Comparison of ENCODE assay signal across 11 cellular contexts in genomic region chr15:81296218-81296617, GRCh38. TPM values are rescaled to one million over a fixed set of nuclear protein-coding genes. Genes with fewer than 3 reads are reported as not detected.
DNase-seq lines count a peak whose midpoint lies in the region; ATAC-seq, FAIRE-seq and TF ChIP-seq lines count a peak whose summit lies in the region.
"Had no signal": no experiment of that assay in that cellular context is flagged by ENCODE, and none has a peak within 500 bp of the region (broad histone marks: within the 10 kb centered on the region; RNA-seq: fewer than 3 reads in every experiment).

No MANE protein-coding gene starts in this region.

- no TSS peak for BruUV-seq in OCI-LY7 (replicated peaks; lab: Mats Ljungman, UMichigan)

- no peaks in the 10 kb centered on the region for H3K9me3 Mint-ChIP-seq in activated T-cell treated with anti-CD3 and anti-CD28 coated beads, Interleukin-2, amount 50 U/mL, for 24 hours
- H3K9me3 Mint-ChIP-seq in stimulated activated naive CD8-positive, alpha-beta T cell treated with anti-CD3 and anti-CD28 coated beads, Interleukin-15, amount 100 ng/mL, for 72 hours, result no peaks in the 10 kb centered on the region
- H3K9me3 Mint-ChIP-seq: neural crest cell had no signal

- no peak overlapping the region; the same call in 1 of the 2 replicates for H2AFZ ChIP-seq in OCI-LY7 (ENCODE audit: low read length)
- no peak overlapping the region for H2AFZ ChIP-seq in GM23248

- H3K9ac ChIP-seq in GM23248, result no peak overlapping the region

- no peak for FAIRE-seq in frontal cortex (lab: Jason Lieb, UNC)
- FAIRE-seq: colon had no signal

- H3K36me3 Mint-ChIP-seq in activated T-cell treated with anti-CD3 and anti-CD28 coated beads, Interleukin-2, amount 50 U/mL, for 24 hours (ENCODE audit: low read depth), result peaks cover 42% of the 10 kb centered on the region

- DNase-seq in activated T-cell treated with anti-CD3 and anti-CD28 coated beads, Interleukin-2, amount 50 U/mL, for 24 hours, result no peak
- DNase-seq in activated T-cell treated with anti-CD3 and anti-CD28 coated beads for 4 hours (no peak), OCI-LY7 (ENCODE audit: low spot score) (peak; percentile 41), NCI-H446 treated with DMSO at 0.1 percent for 48 hours (lab: John Stamatoyannopoulos, UW) (no peak), frontal cortex (ENCODE audit: low spot score in 2 of 2) (no peak), GM23248 (no peak)
- DNase-seq in stimulated activated naive CD8-positive, alpha-beta T cell treated with anti-CD3 and anti-CD28 coated beads, Interleukin-15, amount 100 ng/mL, for 72 hours, result no peak
- DNase-seq: NCI-H187 treated with DMSO at 0.1 percent for 48 hours had no signal

- intact Hi-C loops in OCI-LY7 (cut with micrococcal nuclease; ENCODE audit: unreplicated experiment), result loop anchor here (2.0 to 10.0 kb wide), 2 partner anchors 29 to 749 kb away; partner anchors contain the start of genes MEX3B and STARD5

- peak overlapping the region; percentile 92 for H3K4me3 ChIP-seq in OCI-LY7 (ENCODE audit: low read depth, low read length, poor library complexity, severe bottlenecking)
- no peak overlapping the region for H3K4me3 ChIP-seq in esophagus (ENCODE audit: low read depth in 1 of 2, low read length in 2 of 2)
- no peak overlapping the region for H3K4me3 ChIP-seq in GM23248

- ATAC-seq in stimulated activated naive CD8-positive, alpha-beta T cell treated with anti-CD3 and anti-CD28 coated beads, Interleukin-15, amount 100 ng/mL, for 72 hours, result no peak

- peak overlapping the region; percentile 96 for H3K27ac Mint-ChIP-seq in activated T-cell treated with anti-CD3 and anti-CD28 coated beads, Interleukin-2, amount 50 U/mL, for 24 hours
- peak overlapping the region; percentile 95 to 96 for H3K27ac Mint-ChIP-seq in stimulated activated naive CD8-positive, alpha-beta T cell treated with anti-CD3 and anti-CD28 coated beads, Interleukin-15, amount 100 ng/mL, for 72 hours

- H3K79me2 ChIP-seq in OCI-LY7 (ENCODE audit: insufficient read depth, low read depth, low read length) (peaks cover 45% of the 10 kb centered on the region), GM23248 (ENCODE audit: insufficient read depth) (no peaks in the 10 kb centered on the region)

- H3K4me1 ChIP-seq in OCI-LY7 (ENCODE audit: insufficient read depth, low read length, poor library complexity, severe bottlenecking) (peaks cover 73% of the 10 kb centered on the region), esophagus (ENCODE audit: control insufficient read depth in 2 of 2, insufficient read depth in 2 of 2, low read length in 1 of 2) (peaks cover 3 to 7% of the 10 kb centered on the region in 2 donors), GM23248 (ENCODE audit: insufficient read depth) (peaks cover 13% of the 10 kb centered on the region)

- H3K9me3 ChIP-seq in OCI-LY7 (ENCODE audit: low read length), result no peaks in the 10 kb centered on the region
- H3K9me3 ChIP-seq in esophagus (ENCODE audit: control insufficient read depth in 2 of 2, insufficient read depth in 1 of 2, low read depth in 1 of 2, low read length in 1 of 2), result no peaks in the 10 kb centered on the region
- no peaks in the 10 kb centered on the region for H3K9me3 ChIP-seq in GM23248 (ENCODE audit: low read depth)

- TF ChIP-seq CTCF in OCI-LY7 (conservative IDR thresholded peaks at IDR 0.05; ENCODE audit: low read length), result 0 out of 2 replicates have a peak, but pooled peaks have one; percentile 26

- peak overlapping the region; percentile 98 for H3K27ac ChIP-seq in OCI-LY7 (ENCODE audit: low read depth, low read length, poor library complexity, severe bottlenecking)
- peak overlapping the region; percentile 62 to 68 for H3K27ac ChIP-seq in esophagus (ENCODE audit: low read depth in 2 of 2, low read length in 1 of 2)
- no peak overlapping the region for H3K27ac ChIP-seq in GM23248

- H3K36me3 ChIP-seq in OCI-LY7 (ENCODE audit: insufficient read depth, low read length) (peaks cover 38% of the 10 kb centered on the region), esophagus (ENCODE audit: control insufficient read depth in 2 of 2, insufficient read depth in 2 of 2, low read length in 1 of 2) (no peaks in the 10 kb centered on the region), GM23248 (ENCODE audit: low read depth) (no peaks in the 10 kb centered on the region)

- no peaks in the 10 kb centered on the region for H3K27me3 Mint-ChIP-seq in activated T-cell treated with anti-CD3 and anti-CD28 coated beads, Interleukin-2, amount 50 U/mL, for 24 hours
- no peaks in the 10 kb centered on the region for H3K27me3 Mint-ChIP-seq in stimulated activated naive CD8-positive, alpha-beta T cell treated with anti-CD3 and anti-CD28 coated beads, Interleukin-15, amount 100 ng/mL, for 72 hours

- POLR2A ChIA-PET in OCI-LY7 (lab: Charles Lee), result interaction anchor here (0.8 to 2.4 kb wide), 9 partner anchors 9 to 36 kb away, joined by 3 to 15 read pairs (median 4); no protein-coding TSS in a partner anchor

- no peaks in the 10 kb centered on the region for H3K27me3 ChIP-seq in esophagus (ENCODE audit: control insufficient read depth in 1 of 2, insufficient read depth in 2 of 2, low read length in 2 of 2)
- no peaks in the 10 kb centered on the region for H3K27me3 ChIP-seq in GM23248 (replicated peaks; ENCODE audit: insufficient read depth)

- 68 to 74% methylated on average over 2 of the region's 2 CpGs for WGBS in esophagus, 2 donors
- WGBS in GM23248 (ENCODE audit: low coverage in 1 of 2, low lambda C conversion rate in 2 of 2, missing lambda C conversion rate in 2 of 2), 2 experiments, result 95 to 97% methylated on average over 2 of the region's 2 CpGs

- peak overlapping the region; percentile 91 for H3K4me3 Mint-ChIP-seq in activated T-cell treated with anti-CD3 and anti-CD28 coated beads, Interleukin-2, amount 50 U/mL, for 24 hours
- H3K4me3 Mint-ChIP-seq in stimulated activated naive CD8-positive, alpha-beta T cell treated with anti-CD3 and anti-CD28 coated beads, Interleukin-15, amount 100 ng/mL, for 72 hours, result peak overlapping the region; percentile 99 to 100
- H3K4me3 Mint-ChIP-seq: neural crest cell had no signal

- H3K4me1 Mint-ChIP-seq in activated T-cell treated with anti-CD3 and anti-CD28 coated beads, Interleukin-2, amount 50 U/mL, for 24 hours (ENCODE audit: low read depth), result peaks cover 99% of the 10 kb centered on the region
- H3K4me1 Mint-ChIP-seq in stimulated activated naive CD8-positive, alpha-beta T cell treated with anti-CD3 and anti-CD28 coated beads, Interleukin-15, amount 100 ng/mL, for 72 hours, result peaks cover 59% of the 10 kb centered on the region

- in situ Hi-C loops in GM23248 (cut with MboI), result no loop called here

- CTCF ChIA-PET in OCI-LY7 (lab: Charles Lee; ENCODE audit: unreplicated experiment), result interaction anchor here (0.7 to 2.6 kb wide), 5 partner anchors 10 to 31 kb away, joined by 3 to 10 read pairs (median 3); no protein-coding TSS in a partner anchor

- peaks cover 15% of the 10 kb centered on the region; the same call in 1 of the 2 replicates for H4K20me1 ChIP-seq in OCI-LY7 (ENCODE audit: insufficient read depth, low read length)
- no peaks in the 10 kb centered on the region for H4K20me1 ChIP-seq in GM23248 (ENCODE audit: insufficient read depth)

- H3F3A ChIP-seq in GM23248 (ENCODE audit: insufficient read depth), result 0 out of 2 replicates have a peak, but pooled peaks cover 14% of the 10 kb centered on the region

- H3K9me2 ChIP-seq in OCI-LY7 (ENCODE audit: insufficient read depth, low read length), result no peaks in the 10 kb centered on the region
- no peaks in the 10 kb centered on the region for H3K9me2 ChIP-seq in GM23248 (ENCODE audit: insufficient read depth)

- H3K4me2 ChIP-seq in OCI-LY7 (ENCODE audit: low read length) (peak overlapping the region; percentile 91), GM23248 (ENCODE audit: unreplicated experiment) (no peak overlapping the region)

RNA-seq across cellular contexts. Expression of gene STARD5, which starts 27.7 kb away (rescaled TPM):
- total RNA-seq in OCI-LY7 (2014; rRNA removed; shearing (Covaris generic)), result 12.4 and 20.3 TPM in 2 replicates
- total RNA-seq in OCI-LY7 (2022), result 6.5 and 8.3 TPM in 2 replicates
- polyA plus RNA-seq in esophagus, result 10 to 100 TPM; 12.2 to 17.2 TPM
- 3.3 TPM for total RNA-seq in frontal cortex
- 7.2 and 9.6 TPM in 2 replicates for total RNA-seq in GM23248 (2014; rRNA removed; shearing (Covaris generic))
- 11.8 and 12.1 TPM in 2 replicates for polyA plus RNA-seq in GM23248 (2016; fragmentation: Nextera tagmentation; extraction: Ambion mirVana)
